In genomic region chr2:26184086-26184485, GRCh38 we compare ENCODE assay signal across 8 cellular contexts. TPM values are rescaled to one million over a fixed set of nuclear protein-coding genes. Genes with fewer than 3 reads are reported as not detected.
DNase-seq lines count a peak whose midpoint lies in the region; ATAC-seq, FAIRE-seq and TF ChIP-seq lines count a peak whose summit lies in the region.

No MANE protein-coding gene starts in this region.

- no peak overlapping the region for H3K27ac ChIP-seq in CD8-positive, alpha-beta T cell (ENCODE audit: low read depth, low read length)
- H3K27ac ChIP-seq in rectal smooth muscle tissue (ENCODE audit: low read depth, low read length) = no peak overlapping the region

- in situ Hi-C loops in GM13976 (cut with MboI; ENCODE audit: low sequenced_read_pairs, unreplicated experiment) = no loop called here

- TF ChIP-seq CTCF in CD8-positive, alpha-beta T cell (IDR thresholded peaks at IDR 0.05) = no peak
- TF ChIP-seq CTCF in glutamatergic neuron (IDR thresholded peaks at IDR 0.05; ENCODE audit: partially characterized antibody, unreplicated experiment) = no peak
- TF ChIP-seq CTCF in GM13976 (IDR thresholded peaks at IDR 0.05; ENCODE audit: borderline replicate concordance, control extremely low read depth, extremely low read depth, insufficient read depth, missing control alignments) = no peak

- H3K36me3 ChIP-seq in CD8-positive, alpha-beta T cell (ENCODE audit: insufficient read depth, low read length) = no peaks in the 10 kb centered on the region
- H3K36me3 ChIP-seq in rectal smooth muscle tissue (ENCODE audit: control insufficient read depth, insufficient read depth, low read length) = no peaks in the 10 kb centered on the region

- H3K4me3 ChIP-seq in CD8-positive, alpha-beta T cell (ENCODE audit: low read depth, low read length) = peak overlapping the region; percentile 65
- peak overlapping the region; percentile 67 for H3K4me3 ChIP-seq in rectal smooth muscle tissue (ENCODE audit: low read length)

- intact Hi-C loops in CD8-positive, alpha-beta T cell (cut with DNase I, micrococcal nuclease) = loop anchor here (1.0 to 10.0 kb wide), 5 partner anchors 61 to 509 kb away; partner anchors contain the start of genes HADHA (in 2 of the 2), HADHB (in 2 of the 2), RAB10 (in 2 of the 2) and DTNB (in 1 of the 2)
- intact Hi-C loops in activated CD4-positive, alpha-beta memory T cell treated with anti-CD3 and anti-CD28 coated beads for 36 hours (cut with micrococcal nuclease) = loop anchor here (10.0 kb wide), 1 partner anchor 151 kb away; no protein-coding TSS in a partner anchor

- DNase-seq in CD8-positive, alpha-beta T cell = no peak
- DNase-seq in activated CD4-positive, alpha-beta memory T cell treated with anti-CD3 and anti-CD28 coated beads for 36 hours = no peak
- DNase-seq in glutamatergic neuron = no peak
- DNase-seq in HCEC 1CT = no peak
- DNase-seq in urothelium cell line (ENCODE audit: low spot score) = no peak
- no peak for DNase-seq in GM13976 (ENCODE audit: low spot score)

- no peak for FAIRE-seq in urothelium cell line (lab: Jason Lieb, UNC)

- no peaks in the 10 kb centered on the region for H3K9me3 ChIP-seq in CD8-positive, alpha-beta T cell (ENCODE audit: low read length)

- H3K36me3 Mint-ChIP-seq in CD8-positive, alpha-beta T cell = no peaks in the 10 kb centered on the region
- H3K36me3 Mint-ChIP-seq in activated CD4-positive, alpha-beta memory T cell treated with anti-CD3 and anti-CD28 coated beads for 36 hours = no peaks in the 10 kb centered on the region
- H3K36me3 Mint-ChIP-seq in glutamatergic neuron (ENCODE audit: unreplicated experiment) = peaks cover 5% of the 10 kb centered on the region

- peaks cover 14% of the 10 kb centered on the region for H3K27me3 Mint-ChIP-seq in CD8-positive, alpha-beta T cell (ENCODE audit: low read depth)
- peaks cover 17% of the 10 kb centered on the region for H3K27me3 Mint-ChIP-seq in activated CD4-positive, alpha-beta memory T cell treated with anti-CD3 and anti-CD28 coated beads for 36 hours
- peaks cover 13% of the 10 kb centered on the region for H3K27me3 Mint-ChIP-seq in glutamatergic neuron (ENCODE audit: unreplicated experiment)

- peaks cover 14% of the 10 kb centered on the region for H3K4me1 ChIP-seq in CD8-positive, alpha-beta T cell (ENCODE audit: insufficient read depth, low read length)
- H3K4me1 ChIP-seq in rectal smooth muscle tissue (ENCODE audit: control insufficient read depth, insufficient read depth, low read length) = peaks cover 7% of the 10 kb centered on the region

- peak overlapping the region; percentile 77 for H3K4me3 Mint-ChIP-seq in CD8-positive, alpha-beta T cell
- H3K4me3 Mint-ChIP-seq in activated CD4-positive, alpha-beta memory T cell treated with anti-CD3 and anti-CD28 coated beads for 36 hours = peak overlapping the region; percentile 43
- H3K4me3 Mint-ChIP-seq in glutamatergic neuron (ENCODE audit: unreplicated experiment) = peak overlapping the region; percentile 68

- POLR2A ChIA-PET in CD8-positive, alpha-beta T cell (lab: Charles Lee) = interaction anchor here (1.2 to 2.4 kb wide), 9 partner anchors 9 to 305 kb away, joined by 3 to 10 read pairs (median 7); partner anchors contain the start of genes ASXL2, GAREM2, HADHA and HADHB
- POLR2A ChIA-PET in activated CD4-positive, alpha-beta memory T cell treated with anti-CD3 and anti-CD28 coated beads for 36 hours (lab: Charles Lee) = interaction anchor here (1.0 to 1.5 kb wide), 3 partner anchors 11 to 151 kb away, joined by 3 to 5 read pairs (median 3); partner anchors contain the start of genes GAREM2 and RAB10

- CTCF ChIA-PET in CD8-positive, alpha-beta T cell (lab: Charles Lee) = interaction anchor here (0.7 to 3.3 kb wide), 12 partner anchors 8 to 193 kb away, joined by 3 to 21 read pairs (median 6); partner anchors contain the start of genes GAREM2 and HADHB
- CTCF ChIA-PET in activated CD4-positive, alpha-beta memory T cell treated with anti-CD3 and anti-CD28 coated beads for 36 hours (lab: Charles Lee) = interaction anchor here (0.6 to 4.1 kb wide), 19 partner anchors 8 to 306 kb away, joined by 3 to 22 read pairs (median 4); partner anchors contain the start of genes ASXL2, GAREM2, HADHA and HADHB

- no peak overlapping the region for H3K9ac ChIP-seq in rectal smooth muscle tissue (ENCODE audit: low read length)

- peak overlapping the region; percentile 71 for H3K27ac Mint-ChIP-seq in CD8-positive, alpha-beta T cell
- no peak overlapping the region for H3K27ac Mint-ChIP-seq in activated CD4-positive, alpha-beta memory T cell treated with anti-CD3 and anti-CD28 coated beads for 36 hours
- no peak overlapping the region for H3K27ac Mint-ChIP-seq in glutamatergic neuron (ENCODE audit: unreplicated experiment)

- H3K27me3 ChIP-seq in CD8-positive, alpha-beta T cell (ENCODE audit: insufficient read depth, low read length) = no peaks in the 10 kb centered on the region
- no peaks in the 10 kb centered on the region for H3K27me3 ChIP-seq in rectal smooth muscle tissue (ENCODE audit: control insufficient read depth, insufficient read depth, low read length)

- no peaks in the 10 kb centered on the region for H3K9me3 Mint-ChIP-seq in CD8-positive, alpha-beta T cell
- no peaks in the 10 kb centered on the region for H3K9me3 Mint-ChIP-seq in activated CD4-positive, alpha-beta memory T cell treated with anti-CD3 and anti-CD28 coated beads for 36 hours
- H3K9me3 Mint-ChIP-seq in glutamatergic neuron (ENCODE audit: unreplicated experiment) = peaks cover 10% of the 10 kb centered on the region

- H3K4me1 Mint-ChIP-seq in CD8-positive, alpha-beta T cell (ENCODE audit: low read depth) = peaks cover 27% of the 10 kb centered on the region
- H3K4me1 Mint-ChIP-seq in activated CD4-positive, alpha-beta memory T cell treated with anti-CD3 and anti-CD28 coated beads for 36 hours (ENCODE audit: low read depth) = peaks cover 19% of the 10 kb centered on the region
- peaks cover 16% of the 10 kb centered on the region for H3K4me1 Mint-ChIP-seq in glutamatergic neuron (ENCODE audit: low read depth, unreplicated experiment)

- ATAC-seq in CD8-positive, alpha-beta T cell = no peak
- ATAC-seq in GM21390 (IDR thresholded peaks at IDR 0.05; ENCODE audit: unreplicated experiment) = no peak

RNA-seq across cellular contexts. Expression of gene GAREM2, which starts 11.2 kb away (rescaled TPM):
- total RNA-seq in CD8-positive, alpha-beta T cell = 1 to 10 TPM; 2.5 to 4.8 TPM
- total RNA-seq in activated CD4-positive, alpha-beta memory T cell treated with anti-CD3 and anti-CD28 coated beads for 36 hours = 1 to 10 TPM; 1.4 to 2.8 TPM
- total RNA-seq in glutamatergic neuron (ENCODE audit: unreplicated experiment) = 49.3 TPM
